In the genomic region with DNA sequence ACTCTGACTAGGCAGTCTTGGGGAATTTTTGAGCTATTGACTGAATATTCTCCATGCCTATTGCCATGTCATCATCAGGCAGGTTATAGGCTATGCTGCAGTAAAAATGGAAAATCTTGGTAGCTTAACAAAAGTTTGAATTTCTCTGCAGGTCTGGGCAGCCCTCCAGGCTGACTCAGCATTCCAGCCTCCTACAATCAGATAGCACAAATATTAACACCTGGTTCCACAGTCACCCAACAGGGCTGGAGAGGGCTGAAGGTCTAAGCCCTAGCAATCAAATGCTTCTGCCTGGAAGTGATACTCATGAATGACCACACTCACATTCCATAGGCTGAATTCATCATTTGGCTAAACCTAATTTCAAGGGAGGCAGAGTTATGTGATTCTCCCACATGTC, we compare ENCODE assay signal across 8 cellular contexts. TPM values are rescaled to one million over a fixed set of nuclear protein-coding genes. Genes with fewer than 3 reads are reported as not detected.
DNase-seq lines count a peak whose midpoint lies in the region; ATAC-seq and TF ChIP-seq lines count a peak whose summit lies in the region.

No MANE protein-coding gene starts in this region.

- no peak for TF ChIP-seq CTCF in progenitor cell of endocrine pancreas (IDR thresholded peaks at IDR 0.05; ENCODE audit: unreplicated experiment)

- no peaks in the 10 kb centered on the region for H3K9me3 Mint-ChIP-seq in progenitor cell of endocrine pancreas (ENCODE audit: low read depth)

- no peaks in the 10 kb centered on the region for H3K27me3 Mint-ChIP-seq in progenitor cell of endocrine pancreas

- H3K4me3 Mint-ChIP-seq in progenitor cell of endocrine pancreas (ENCODE audit: low read depth) = no peak overlapping the region

- peak overlapping the region; percentile 38 for H3K27ac Mint-ChIP-seq in progenitor cell of endocrine pancreas

- no peak for ATAC-seq in GM21528 (IDR thresholded peaks at IDR 0.05; ENCODE audit: low FRiP score, unreplicated experiment)
- ATAC-seq in HG02642 (IDR thresholded peaks at IDR 0.05; ENCODE audit: poor library complexity, unreplicated experiment) = no peak

- H3K36me3 Mint-ChIP-seq in progenitor cell of endocrine pancreas (ENCODE audit: insufficient read depth) = no peaks in the 10 kb centered on the region

- peaks cover 15% of the 10 kb centered on the region for H3K4me1 Mint-ChIP-seq in progenitor cell of endocrine pancreas (ENCODE audit: low read depth)

- DNase-seq in Daoy (ENCODE audit: low read depth) (peak; percentile 73), RPMI8226 (peak; percentile 80), fibroblast of peridontal ligament (ENCODE audit: extremely low read depth) (peak; percentile 94), progenitor cell of endocrine pancreas (ENCODE audit: low spot score, unreplicated experiment) (no peak), NCI-H748 treated with DMSO at 0.1 percent for 48 hours (lab: John Stamatoyannopoulos, UW) (no peak)
- DNase-seq in activated naive CD4-positive, alpha-beta T cell (lab: John Stamatoyannopoulos, UW) = no peak

RNA-seq across cellular contexts. Expression of a gene that starts 9.6 kb away (rescaled TPM):
- total RNA-seq in Daoy (2014; rRNA removed; shearing (Covaris generic)) = 10.1 and 11.1 TPM in 2 replicates
- total RNA-seq in progenitor cell of endocrine pancreas = 22.5 and 27.4 TPM in 2 replicates

Comparison
In these comparisons a context has a peak if more than half of its experiments do, and no peak if none do; other contexts are left out.
1. DNase-seq: peak in Daoy (single experiment), RPMI8226 (single experiment) and fibroblast of peridontal ligament (single experiment); none in progenitor cell of endocrine pancreas (single experiment), activated naive CD4-positive, alpha-beta T cell (0 of 4) and NCI-H748 treated with DMSO at 0.1 percent for 48 hours (single experiment).